In the genomic region with DNA sequence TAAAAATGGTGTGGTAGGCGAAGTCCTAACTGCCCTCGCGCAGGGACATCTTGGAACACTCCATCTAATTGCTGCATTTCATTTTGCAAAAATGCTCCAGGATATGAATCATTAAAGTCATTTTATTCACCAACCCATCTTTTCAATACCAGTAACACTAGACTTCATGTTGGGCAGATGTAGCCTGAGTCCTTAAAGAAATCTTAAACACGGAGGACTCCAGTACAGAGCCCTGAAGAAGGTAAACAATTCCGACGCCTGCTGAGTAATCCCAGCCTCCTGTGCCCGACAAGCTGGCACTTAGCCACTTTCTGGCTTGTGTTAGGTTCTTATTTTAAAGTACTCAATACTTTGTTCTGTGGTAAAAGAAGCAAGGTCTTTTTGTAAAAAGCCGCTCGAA, we compare ENCODE assay signal across 13 cellular contexts. TPM values are rescaled to one million over a fixed set of nuclear protein-coding genes. Genes with fewer than 3 reads are reported as not detected.
DNase-seq lines count a peak whose midpoint lies in the region; ATAC-seq and TF ChIP-seq lines count a peak whose summit lies in the region.
"Had no signal": no experiment of that assay in that cellular context is flagged by ENCODE, and none has a peak within 500 bp of the region (broad histone marks: within the 10 kb centered on the region; RNA-seq: fewer than 3 reads in every experiment).

No MANE protein-coding gene starts in this region.

- POLR2A ChIA-PET in SK-N-SH (lab: Yijun Ruan, JAX): no interaction called here

- H3K4me3 ChIP-seq in GM23338 (no peak overlapping the region), SK-N-SH (ENCODE audit: low read depth in 2 of 2, low read length in 1 of 2) (no peak overlapping the region), foreskin fibroblast (ENCODE audit: low read depth in 1 of 2, low read length in 2 of 2) (no peak overlapping the region), stomach smooth muscle (ENCODE audit: low read length in 2 of 2) (peak overlapping the region; percentile 24 to 47)

- H3K4me2 ChIP-seq in GM23338 (no peak overlapping the region), SK-N-SH (peak overlapping the region; percentile 50)

- TF ChIP-seq EP300 in SK-N-SH (IDR thresholded peaks at IDR 0.05; ENCODE audit: borderline replicate concordance in 1 of 2, low read depth in 1 of 2, low read length in 1 of 2): no peak; a peak in 1 of 4 replicates

- no peaks in the 10 kb centered on the region for H3K79me2 ChIP-seq in GM23338 (replicated peaks; ENCODE audit: insufficient read depth)
- H3K79me2 ChIP-seq in SK-N-SH (ENCODE audit: insufficient read depth): no peaks in the 10 kb centered on the region

- H3F3A ChIP-seq in GM23338 (replicated peaks; ENCODE audit: low read depth): no peaks in the 10 kb centered on the region
- H3F3A ChIP-seq in SK-N-SH (replicated peaks; ENCODE audit: insufficient read depth): peaks cover 16% of the 10 kb centered on the region

- H3K4me1 ChIP-seq in GM23338 (ENCODE audit: insufficient read depth) (no peaks in the 10 kb centered on the region), SK-N-SH (ENCODE audit: control insufficient read depth in 1 of 2, insufficient read depth in 2 of 2, low read depth in 1 of 2, low read length in 1 of 2) (peaks cover 0 to 14% of the 10 kb centered on the region in 2 experiments; a peak in 1 of 4 replicates), stomach smooth muscle (ENCODE audit: control insufficient read depth, insufficient read depth, low read length) (peaks cover 14% of the 10 kb centered on the region)

- no peak overlapping the region for H3K27ac Mint-ChIP-seq in GM23338
- H3K27ac Mint-ChIP-seq: activated CD4-positive, alpha-beta memory T cell treated with anti-CD3 and anti-CD28 coated beads, Interleukin-2, amount 10 ng/mL, durations not matched to agents 7 days and 5 days had no signal

- TF ChIP-seq RAD21 in SK-N-SH (IDR thresholded peaks at IDR 0.05; ENCODE audit: low read length): no peak

- H3K9ac ChIP-seq in SK-N-SH: no peak overlapping the region
- H3K9ac ChIP-seq in stomach smooth muscle (ENCODE audit: low read length in 2 of 2): peak overlapping the region; percentile 14 to 54

- H4K20me1 ChIP-seq in GM23338 (replicated peaks; ENCODE audit: insufficient read depth) (no peaks in the 10 kb centered on the region), SK-N-SH (ENCODE audit: insufficient read depth) (no peaks in the 10 kb centered on the region)

- CTCF ChIA-PET in SK-N-SH (lab: Yijun Ruan, JAX): no interaction called here

- 64% methylated on average over 9 of the region's 9 CpGs for WGBS in SK-N-SH (ENCODE audit: low lambda C conversion rate)

- H3K9me2 ChIP-seq in GM23338 (ENCODE audit: insufficient read depth) (no peaks in the 10 kb centered on the region), SK-N-SH (no peaks in the 10 kb centered on the region)

- H3K9me3 ChIP-seq in SK-N-SH (no peaks in the 10 kb centered on the region), stomach smooth muscle (ENCODE audit: control insufficient read depth in 2 of 2, low read length in 2 of 2) (no peaks in the 10 kb centered on the region)

- no peaks in the 10 kb centered on the region; the same call in 2 of the 3 replicates for H3K9me3 Mint-ChIP-seq in GM23338
- H3K9me3 Mint-ChIP-seq: activated CD4-positive, alpha-beta memory T cell treated with anti-CD3 and anti-CD28 coated beads, Interleukin-2, amount 10 ng/mL, durations not matched to agents 7 days and 5 days had no signal

- H2AFZ ChIP-seq in GM23338: no peak overlapping the region
- peak overlapping the region; percentile 68 for H2AFZ ChIP-seq in SK-N-SH (ENCODE audit: low read depth)

- no peaks in the 10 kb centered on the region for H3K4me1 Mint-ChIP-seq in GM23338
- H3K4me1 Mint-ChIP-seq: central memory CD8-positive, alpha-beta T cell had no signal

- H3K27me3 ChIP-seq in GM23338 (ENCODE audit: insufficient read depth) (no peaks in the 10 kb centered on the region), SK-N-SH (ENCODE audit: insufficient read depth) (no peaks in the 10 kb centered on the region), stomach smooth muscle (ENCODE audit: control insufficient read depth in 1 of 2, insufficient read depth in 2 of 2, low read length in 2 of 2) (no peaks in the 10 kb centered on the region)

- H3K36me3 Mint-ChIP-seq in GM23338 (ENCODE audit: low read depth): no peaks in the 10 kb centered on the region

- no peak overlapping the region for H3K27ac ChIP-seq in GM23338 (ENCODE audit: low read depth)
- peak overlapping the region in 1 of 2 experiments; percentile 33; a peak in 2 of 4 replicates for H3K27ac ChIP-seq in SK-N-SH (ENCODE audit: low read depth in 2 of 2, low read length in 1 of 2)
- H3K27ac ChIP-seq in stomach smooth muscle (ENCODE audit: low read length): peak overlapping the region; percentile 66
- H3K27ac ChIP-seq: epithelial cell of prostate had no signal

- no peak overlapping the region for H3K4me3 Mint-ChIP-seq in GM23338
- H3K4me3 Mint-ChIP-seq: activated CD4-positive, alpha-beta memory T cell treated with anti-CD3 and anti-CD28 coated beads, Interleukin-2, amount 10 ng/mL, durations not matched to agents 7 days and 5 days; central memory CD8-positive, alpha-beta T cell had no signal

- H3K36me3 ChIP-seq in GM23338 (ENCODE audit: insufficient read depth) (no peaks in the 10 kb centered on the region), SK-N-SH (replicated peaks in 1 of 2; ENCODE audit: control insufficient read depth in 1 of 2, insufficient read depth in 2 of 2, low read length in 1 of 2) (no peaks in the 10 kb centered on the region), stomach smooth muscle (ENCODE audit: control insufficient read depth in 2 of 2, insufficient read depth in 2 of 2, low read length in 2 of 2) (no peaks in the 10 kb centered on the region)

- no peak for TF ChIP-seq CTCF in GM23338 (conservative IDR thresholded peaks at IDR 0.05; ENCODE audit: low read depth in 2 of 2)
- no peak for TF ChIP-seq CTCF in SK-N-SH (IDR thresholded peaks at IDR 0.05)
- TF ChIP-seq CTCF in foreskin fibroblast (IDR thresholded peaks at IDR 0.05; ENCODE audit: low read depth, low read length): no peak

- peaks cover 1% of the 10 kb centered on the region for H3K27me3 Mint-ChIP-seq in GM23338 (ENCODE audit: insufficient read depth, low read depth, poor library complexity)
- H3K27me3 Mint-ChIP-seq: central memory CD8-positive, alpha-beta T cell had no signal

- DNase-seq in GM23338 (ENCODE audit: low spot score): peak; percentile 10
- DNase-seq in SK-N-SH: no peak
- peak; percentile 71 to 81 for DNase-seq in foreskin fibroblast
- no peak for DNase-seq in amniotic stem cell (lab: John Stamatoyannopoulos, UW)
- DNase-seq in inferior parietal cortex (ENCODE audit: extremely low spot score): no peak
- DNase-seq: activated CD4-positive, alpha-beta memory T cell treated with anti-CD3 and anti-CD28 coated beads, Interleukin-2, amount 10 ng/mL, durations not matched to agents 7 days and 5 days; activated effector memory CD4-positive, alpha-beta T cell treated with Interleukin-2 at 50 U/mL for 16 hours; COR-L47; NCI-H446 had no signal

- ATAC-seq in GM23338 (no peak), GM18909 (IDR thresholded peaks at IDR 0.05; ENCODE audit: poor library complexity, unreplicated experiment) (no peak)

TF ChIP-seq in GM23338, 12 proteins besides CTCF, POLR2A, EP300 and RAD21 (continues in another document):
- no peak for TF ChIP-seq JUNB (IDR thresholded peaks at IDR 0.05; ENCODE audit: unreplicated experiment)
- no peak for TF ChIP-seq EZH2 (IDR thresholded peaks at IDR 0.05; ENCODE audit: low read depth, unreplicated experiment)

TF ChIP-seq in SK-N-SH, 30 proteins besides CTCF, POLR2A, EP300 and RAD21:
- TF ChIP-seq, protein P1, sequence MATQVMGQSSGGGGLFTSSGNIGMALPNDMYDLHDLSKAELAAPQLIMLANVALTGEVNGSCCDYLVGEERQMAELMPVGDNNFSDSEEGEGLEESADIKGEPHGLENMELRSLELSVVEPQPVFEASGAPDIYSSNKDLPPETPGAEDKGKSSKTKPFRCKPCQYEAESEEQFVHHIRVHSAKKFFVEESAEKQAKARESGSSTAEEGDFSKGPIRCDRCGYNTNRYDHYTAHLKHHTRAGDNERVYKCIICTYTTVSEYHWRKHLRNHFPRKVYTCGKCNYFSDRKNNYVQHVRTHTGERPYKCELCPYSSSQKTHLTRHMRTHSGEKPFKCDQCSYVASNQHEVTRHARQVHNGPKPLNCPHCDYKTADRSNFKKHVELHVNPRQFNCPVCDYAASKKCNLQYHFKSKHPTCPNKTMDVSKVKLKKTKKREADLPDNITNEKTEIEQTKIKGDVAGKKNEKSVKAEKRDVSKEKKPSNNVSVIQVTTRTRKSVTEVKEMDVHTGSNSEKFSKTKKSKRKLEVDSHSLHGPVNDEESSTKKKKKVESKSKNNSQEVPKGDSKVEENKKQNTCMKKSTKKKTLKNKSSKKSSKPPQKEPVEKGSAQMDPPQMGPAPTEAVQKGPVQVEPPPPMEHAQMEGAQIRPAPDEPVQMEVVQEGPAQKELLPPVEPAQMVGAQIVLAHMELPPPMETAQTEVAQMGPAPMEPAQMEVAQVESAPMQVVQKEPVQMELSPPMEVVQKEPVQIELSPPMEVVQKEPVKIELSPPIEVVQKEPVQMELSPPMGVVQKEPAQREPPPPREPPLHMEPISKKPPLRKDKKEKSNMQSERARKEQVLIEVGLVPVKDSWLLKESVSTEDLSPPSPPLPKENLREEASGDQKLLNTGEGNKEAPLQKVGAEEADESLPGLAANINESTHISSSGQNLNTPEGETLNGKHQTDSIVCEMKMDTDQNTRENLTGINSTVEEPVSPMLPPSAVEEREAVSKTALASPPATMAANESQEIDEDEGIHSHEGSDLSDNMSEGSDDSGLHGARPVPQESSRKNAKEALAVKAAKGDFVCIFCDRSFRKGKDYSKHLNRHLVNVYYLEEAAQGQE (IDR thresholded peaks at IDR 0.05; ENCODE audit: low read depth, low read length): no peak
- TF ChIP-seq SIN3A (IDR thresholded peaks at IDR 0.05; ENCODE audit: borderline replicate concordance, low read depth, low read length) (no peak), MXI1 (IDR thresholded peaks at IDR 0.05; ENCODE audit: low read depth, low read length) (no peak), NFIC (IDR thresholded peaks at IDR 0.05; ENCODE audit: borderline replicate concordance) (0 out of 2 replicates have a peak, but pooled peaks have one; percentile 2), JUND (IDR thresholded peaks at IDR 0.05) (0 out of 2 replicates have a peak, but pooled peaks have one; percentile 20), YY1 (IDR thresholded peaks at IDR 0.05; ENCODE audit: low read depth) (no peak), TCF12 (IDR thresholded peaks at IDR 0.05) (0 out of 2 replicates have a peak, but pooled peaks have one; percentile 37)

RNA-seq across cellular contexts. Expression of a gene that starts 58.0 kb away (rescaled TPM):
- 12.4 and 14.5 TPM in 2 replicates for total RNA-seq in GM23338 (2014; rRNA removed; shearing (Covaris generic))
- polyA plus RNA-seq in GM23338 (2016; fragmentation: Nextera tagmentation; extraction: Ambion mirVana): 3.6 and 4.0 TPM in 2 replicates
- 5.2 and 7.0 TPM in 2 replicates for polyA plus RNA-seq in SK-N-SH (2012; rRNA removed)
- 10.6 and 11.1 TPM in 2 replicates for polyA plus RNA-seq in SK-N-SH (2012; cell fraction: cytosol; rRNA removed)
- 9.2 and 9.9 TPM in 2 replicates for polyA plus RNA-seq in SK-N-SH (2012; cell fraction: nucleus; rRNA removed)

Comparison
In these comparisons a context has a peak if more than half of its experiments do, and no peak if none do; other contexts are left out.
1. DNase-seq: peak in GM23338 (single experiment) and foreskin fibroblast (2 of 2); none in SK-N-SH (single experiment), amniotic stem cell (single experiment) and inferior parietal cortex (single experiment).
2. H3K4me3 ChIP-seq: peak in stomach smooth muscle (2 of 2); none in GM23338 (single experiment), SK-N-SH (0 of 2) and foreskin fibroblast (0 of 2).